ENCODE assay signal across 20 cellular contexts in the genomic region with DNA sequence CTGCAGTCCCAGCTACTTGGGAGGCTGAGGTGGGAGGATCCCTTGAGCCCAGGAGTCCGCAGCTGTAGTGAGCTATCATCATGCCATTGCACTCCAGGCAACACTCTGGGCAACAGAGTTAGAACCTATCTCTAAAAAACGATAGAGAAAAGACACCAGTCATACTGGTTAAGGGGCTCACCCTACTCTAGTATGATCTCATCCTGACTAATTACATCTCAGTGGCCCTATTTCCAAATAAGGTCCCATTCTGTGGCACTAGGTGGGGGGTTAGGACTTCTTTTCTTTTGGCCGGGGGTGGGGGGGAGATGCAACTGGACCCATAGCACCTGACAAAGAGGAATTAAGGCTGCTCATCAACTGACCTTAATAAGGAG.
DNase-seq lines count a peak whose midpoint lies in the region; ATAC-seq, FAIRE-seq and TF ChIP-seq lines count a peak whose summit lies in the region.
"Had no signal": no experiment of that assay in that cellular context is flagged by ENCODE, and none has a peak within 500 bp of the region (broad histone marks: within the 10 kb centered on the region; RNA-seq: fewer than 3 reads in every experiment).

No MANE protein-coding gene starts in this region.

- 60 to 69% methylated on average over 2 to 3 of the region's 3 CpGs for WGBS in esophagus squamous epithelium, 2 donors
- WGBS in right cardiac atrium = 83% methylated on average over 3 of the region's 3 CpGs

- H3K27ac Mint-ChIP-seq in stimulated activated naive CD8-positive, alpha-beta T cell treated with anti-CD3 and anti-CD28 coated beads, Interleukin-15, amount 100 ng/mL, for 72 hours = no peak overlapping the region
- H3K27ac Mint-ChIP-seq: CD8-positive, alpha-beta T cell had no signal

- no peaks in the 10 kb centered on the region for H3K9me3 Mint-ChIP-seq in activated T-cell treated with anti-CD3 and anti-CD28 coated beads, Interleukin-2, amount 50 U/mL, for 4 hours
- H3K9me3 Mint-ChIP-seq in stimulated activated naive CD8-positive, alpha-beta T cell treated with anti-CD3 and anti-CD28 coated beads, Interleukin-15, amount 100 ng/mL, for 72 hours = peaks cover 8% of the 10 kb centered on the region in 2 donors
- H3K9me3 Mint-ChIP-seq: CD8-positive, alpha-beta T cell had no signal

- peaks cover 26% of the 10 kb centered on the region for H3K4me1 Mint-ChIP-seq in activated T-cell treated with anti-CD3 and anti-CD28 coated beads, Interleukin-2, amount 50 U/mL, for 4 hours (ENCODE audit: low read depth)
- peaks cover 49% of the 10 kb centered on the region for H3K4me1 Mint-ChIP-seq in stimulated activated naive CD8-positive, alpha-beta T cell treated with anti-CD3 and anti-CD28 coated beads, Interleukin-15, amount 100 ng/mL, for 72 hours

- intact Hi-C loops in esophagus squamous epithelium (cut with DNase I) = loop anchor here (10.0 kb wide), 1 partner anchor 513 kb away; no protein-coding TSS in a partner anchor
- intact Hi-C loops in right cardiac atrium (cut with DNase I) = loop anchor here in 1 of 4 donors (10.0 kb wide), 1 partner anchor 503 kb away; no protein-coding TSS in a partner anchor

- no peak overlapping the region for H3K4me3 Mint-ChIP-seq in activated T-cell treated with anti-CD3 and anti-CD28 coated beads, Interleukin-2, amount 50 U/mL, for 4 hours
- H3K4me3 Mint-ChIP-seq in stimulated activated naive CD8-positive, alpha-beta T cell treated with anti-CD3 and anti-CD28 coated beads, Interleukin-15, amount 100 ng/mL, for 72 hours = no peak overlapping the region
- H3K4me3 Mint-ChIP-seq: CD8-positive, alpha-beta T cell had no signal

- H3K36me3 ChIP-seq in bronchial epithelial cell (ENCODE audit: control insufficient read depth, insufficient read depth, low read length) (no peaks in the 10 kb centered on the region), esophagus squamous epithelium (no peaks in the 10 kb centered on the region)
- H3K36me3 ChIP-seq: BLaER1, SJSA1 had no signal

- H3K27me3 Mint-ChIP-seq in activated T-cell treated with anti-CD3 and anti-CD28 coated beads, Interleukin-2, amount 50 U/mL, for 4 hours (ENCODE audit: low read depth) = no peaks in the 10 kb centered on the region
- H3K27me3 Mint-ChIP-seq in stimulated activated naive CD8-positive, alpha-beta T cell treated with anti-CD3 and anti-CD28 coated beads, Interleukin-15, amount 100 ng/mL, for 72 hours = no peaks in the 10 kb centered on the region

- TF ChIP-seq CTCF in bronchial epithelial cell (IDR thresholded peaks at IDR 0.05; ENCODE audit: insufficient read depth, low read length, severe bottlenecking) (no peak), esophagus squamous epithelium (IDR thresholded peaks at IDR 0.05) (no peak)

- no peaks in the 10 kb centered on the region for H3K9me3 ChIP-seq in esophagus squamous epithelium
- no peaks in the 10 kb centered on the region for H3K9me3 ChIP-seq in right cardiac atrium (ENCODE audit: control insufficient read depth, low read length)
- H3K9me3 ChIP-seq: A549, BLaER1, SJSA1 had no signal

- peaks cover 0 to 5% (median 4%) of the 10 kb centered on the region in 3 donors for H3K4me1 ChIP-seq in esophagus squamous epithelium
- H3K4me1 ChIP-seq in right cardiac atrium (ENCODE audit: control insufficient read depth, insufficient read depth, low read length) = no peaks in the 10 kb centered on the region
- H3K4me1 ChIP-seq: A549 had no signal

- H3K27ac ChIP-seq in esophagus squamous epithelium = no peak overlapping the region
- no peak overlapping the region for H3K27ac ChIP-seq in right cardiac atrium (ENCODE audit: low read length)
- H3K27ac ChIP-seq: A549, BLaER1, SJSA1 had no signal

- no peak for FAIRE-seq in bronchial epithelial cell (lab: Jason Lieb, UNC)
- FAIRE-seq: A549, H54 had no signal

- DNase-seq in activated T-cell treated with anti-CD3 and anti-CD28 coated beads, Interleukin-2, amount 50 U/mL, for 4 hours = no peak
- no peak for DNase-seq in activated T-cell treated with anti-CD3 and anti-CD28 coated beads for 4 hours
- DNase-seq in M059J (ENCODE audit: low read depth) = peak; percentile 21
- DNase-seq in bronchial epithelial cell (ENCODE audit: low read depth) = peak; percentile 43
- DNase-seq in stimulated activated naive CD8-positive, alpha-beta T cell treated with anti-CD3 and anti-CD28 coated beads, Interleukin-15, amount 100 ng/mL, for 72 hours = no peak
- no peak for DNase-seq in esophagus squamous epithelium (lab: John Stamatoyannopoulos, UW)
- no peak for DNase-seq in right cardiac atrium
- DNase-seq in NCI-H748 treated with DMSO at 0.1 percent for 48 hours (lab: John Stamatoyannopoulos, UW) = no peak
- DNase-seq: CD8-positive, alpha-beta T cell; DMS79; KG1; NCI-H1417 treated with DMSO at 0.1 percent for 48 hours; NCI-H2029; NCI-H345; NCI-H524 treated with DMSO at 0.1 percent for 48 hours had no signal

- H3K27me3 ChIP-seq in bronchial epithelial cell (ENCODE audit: control insufficient read depth, insufficient read depth, low read length) (no peaks in the 10 kb centered on the region), esophagus squamous epithelium (no peaks in the 10 kb centered on the region), right cardiac atrium (ENCODE audit: control insufficient read depth, insufficient read depth) (no peaks in the 10 kb centered on the region)
- H3K27me3 ChIP-seq: BLaER1, SJSA1 had no signal

- no peaks in the 10 kb centered on the region for H3K36me3 Mint-ChIP-seq in activated T-cell treated with anti-CD3 and anti-CD28 coated beads, Interleukin-2, amount 50 U/mL, for 4 hours (ENCODE audit: insufficient read depth)
- H3K36me3 Mint-ChIP-seq: CD8-positive, alpha-beta T cell had no signal

- TF ChIP-seq POLR2A in esophagus squamous epithelium (IDR thresholded peaks at IDR 0.05) = no peak

- H3K4me3 ChIP-seq in bronchial epithelial cell (ENCODE audit: low read depth, low read length) (no peak overlapping the region), esophagus squamous epithelium (no peak overlapping the region), right cardiac atrium (ENCODE audit: low read length) (no peak overlapping the region)
- H3K4me3 ChIP-seq: A549, BLaER1, SJSA1 had no signal

- peak; percentile 42 to 63 for ATAC-seq in activated T-cell treated with anti-CD3 and anti-CD28 coated beads, Interleukin-2, amount 50 U/mL, for 4 hours
- ATAC-seq in stimulated activated naive CD8-positive, alpha-beta T cell treated with anti-CD3 and anti-CD28 coated beads, Interleukin-15, amount 100 ng/mL, for 72 hours = peak; percentile 78
- ATAC-seq in right cardiac atrium = no peak
- ATAC-seq: A549; CD8-positive, alpha-beta T cell; Panc1 had no signal

Comparison
In these comparisons a context has a peak if more than half of its experiments do, and no peak if none do; other contexts are left out.
1. ATAC-seq: peak in activated T-cell treated with anti-CD3 and anti-CD28 coated beads, Interleukin-2, amount 50 U/mL, for 4 hours (2 of 2) and stimulated activated naive CD8-positive, alpha-beta T cell treated with anti-CD3 and anti-CD28 coated beads, Interleukin-15, amount 100 ng/mL, for 72 hours (single experiment); none in right cardiac atrium (0 of 2).
2. DNase-seq: peak in M059J (single experiment) and bronchial epithelial cell (single experiment); none in activated T-cell treated with anti-CD3 and anti-CD28 coated beads, Interleukin-2, amount 50 U/mL, for 4 hours (single experiment), activated T-cell treated with anti-CD3 and anti-CD28 coated beads for 4 hours (single experiment), stimulated activated naive CD8-positive, alpha-beta T cell treated with anti-CD3 and anti-CD28 coated beads, Interleukin-15, amount 100 ng/mL, for 72 hours (0 of 2), esophagus squamous epithelium (single experiment), right cardiac atrium (0 of 3) and NCI-H748 treated with DMSO at 0.1 percent for 48 hours (single experiment).